Comparison of ENCODE assay signal across 8 cellular contexts in genomic region chr17:50316660-50317059, GRCh38. TPM values are rescaled to one million over a fixed set of nuclear protein-coding genes. Genes with fewer than 3 reads are reported as not detected.
"Had no signal": no experiment of that assay in that cellular context is flagged by ENCODE, and none has a peak within 500 bp of the region (broad histone marks: within the 10 kb centered on the region; RNA-seq: fewer than 3 reads in every experiment).

No MANE protein-coding gene starts in this region.

RNA-seq across cellular contexts. Expression of gene TMEM92, which starts 42.4 kb away (rescaled TPM):
- total RNA-seq: cerebellum, endothelial cell of umbilical vein, fibroblast of villous mesenchyme, gastrocnemius medialis, heart right ventricle, left ventricle myocardium superior, lung microvascular endothelial cell, mononuclear cell had no signal
